16 cellular contexts compared by ENCODE assay signal in genomic region chr1:101190441-101190840, GRCh38. TPM values are rescaled to one million over a fixed set of nuclear protein-coding genes. Genes with fewer than 3 reads are reported as not detected.
A peak's percentile ranks its signal among the peaks of the same experiment; 100 is the strongest.
DNase-seq lines count a peak whose midpoint lies in the region; ATAC-seq and TF ChIP-seq lines count a peak whose summit lies in the region.
"Had no signal": no experiment of that assay in that cellular context is flagged by ENCODE, and none has a peak within 500 bp of the region (broad histone marks: within the 10 kb centered on the region; RNA-seq: fewer than 3 reads in every experiment).

No MANE protein-coding gene starts in this region.

- H3K4me3 Mint-ChIP-seq in mesothelial cell of epicardium: no peak overlapping the region
- H3K4me3 Mint-ChIP-seq: natural killer cell treated with Interleukin-12 subunit alpha and Interleukin-12 subunit beta and Interleukin-15 and Interleukin-18, amount 100 ng/mL, for 72 hours had no signal

- H4K91ac ChIP-seq in IMR-90 (ENCODE audit: insufficient read depth, low read depth, low read length): no peak overlapping the region

- 0 out of 2 replicates have a peak, but pooled peaks have one; percentile 34 for ATAC-seq in IMR-90 (ENCODE audit: low read depth)
- ATAC-seq: natural killer cell treated with Interleukin-12 subunit alpha and Interleukin-12 subunit beta and Interleukin-15 and Interleukin-18, amount 100 ng/mL, for 72 hours; Panc1 had no signal

- H3K79me1 ChIP-seq in IMR-90 (ENCODE audit: low read depth in 1 of 2, low read length in 2 of 2): no peaks in the 10 kb centered on the region

- H3K27me3 Mint-ChIP-seq in mesothelial cell of epicardium (ENCODE audit: low read depth): no peaks in the 10 kb centered on the region

- peak; percentile 52 for DNase-seq in BJ (ENCODE audit: low read depth)
- peak; percentile 68 for DNase-seq in IMR-90
- DNase-seq in fibroblast of gingiva (ENCODE audit: low read depth): peak; percentile 19
- no peak for DNase-seq in mesothelial cell of epicardium (ENCODE audit: low spot score in 2 of 2, unreplicated experiment in 2 of 2)
- DNase-seq in T-helper 2 cell: no peak
- DNase-seq in OCI-M2 (lab: John Stamatoyannopoulos, UW; ENCODE audit: unreplicated experiment): no peak
- no peak for DNase-seq in NCI-H524 (lab: John Stamatoyannopoulos, UW)
- DNase-seq: activated effector memory CD4-positive, alpha-beta T cell treated with anti-CD3 and anti-CD28 coated beads, Interleukin-2, amount 50 U/mL, for 16 hours; MM.1S; NCI-H2029; NCI-H524 treated with DMSO at 0.1 percent for 48 hours had no signal

- H3K36me3 ChIP-seq in BJ (ENCODE audit: control insufficient read depth, insufficient read depth, low read length): no peaks in the 10 kb centered on the region
- no peaks in the 10 kb centered on the region for H3K36me3 ChIP-seq in IMR-90 (ENCODE audit: control insufficient read depth, insufficient read depth, low read length)
- H3K36me3 ChIP-seq: ascending aorta; BLaER1 treated with 17β-estradiol and CSF1 and Interleukin-3, amounts not matched to agents 10 nM and 100 nM had no signal

- H3K9me1 ChIP-seq in IMR-90 (ENCODE audit: insufficient read depth, low read length): peaks cover 7% of the 10 kb centered on the region

- H3K27me3 ChIP-seq in BJ (ENCODE audit: control insufficient read depth, insufficient read depth, low read length) (no peaks in the 10 kb centered on the region), IMR-90 (ENCODE audit: control insufficient read depth, insufficient read depth, low read length) (no peaks in the 10 kb centered on the region)
- H3K27me3 ChIP-seq: ascending aorta; BLaER1 treated with 17β-estradiol and CSF1 and Interleukin-3, amounts not matched to agents 10 nM and 100 nM had no signal

- TF ChIP-seq CTCF in BJ (IDR thresholded peaks at IDR 0.05; ENCODE audit: insufficient read depth, low read depth, low read length) (no peak), IMR-90 (conservative IDR thresholded peaks at IDR 0.05; ENCODE audit: low read depth, low read length) (no peak), mesothelial cell of epicardium (IDR thresholded peaks at IDR 0.05; ENCODE audit: unreplicated experiment) (no peak)

- no peak overlapping the region for H3K27ac ChIP-seq in IMR-90 (ENCODE audit: insufficient read depth, low read length)

- peak overlapping the region; percentile 21 for H2AK5ac ChIP-seq in IMR-90 (ENCODE audit: low read depth, low read length)

- no TSS peak for BruUV-seq in IMR-90 (replicated peaks; lab: Mats Ljungman, UMichigan)

- intact Hi-C loops in IMR-90 (cut with micrococcal nuclease): no loop called here

- H4K20me1 ChIP-seq in IMR-90 (ENCODE audit: insufficient read depth, low read length): no peaks in the 10 kb centered on the region
- H4K20me1 ChIP-seq: BLaER1 treated with 17β-estradiol and CSF1 and Interleukin-3, amounts not matched to agents 10 nM and 100 nM had no signal

- H4K8ac ChIP-seq in IMR-90 (ENCODE audit: low read depth in 2 of 2, low read length in 2 of 2): no peak overlapping the region

- peak overlapping the region; percentile 39; the same call in 1 of the 2 replicates for H2BK20ac ChIP-seq in IMR-90 (ENCODE audit: low read depth, low read length)

- H2AFZ ChIP-seq in IMR-90 (replicated peaks; ENCODE audit: low read length, poor library complexity): peak overlapping the region; percentile 25

- H3K4me1 ChIP-seq in IMR-90 (ENCODE audit: control insufficient read depth, insufficient read depth, low read length): peaks cover 6% of the 10 kb centered on the region

- POLR2A ChIA-PET in BJ (lab: Charles Lee): interaction anchor here (1.2 kb wide), 1 partner anchor 10 kb away, joined by 7 read pairs; no protein-coding TSS in a partner anchor
- POLR2A ChIA-PET in IMR-90 (lab: Charles Lee; ENCODE audit: unreplicated experiment): no interaction called here

- peak overlapping the region; percentile 19; the same call in 1 of the 2 replicates for H3K4ac ChIP-seq in IMR-90 (ENCODE audit: low read depth, low read length)

- H3K56ac ChIP-seq in IMR-90 (ENCODE audit: extremely low read depth, insufficient read depth, low read length): no peak overlapping the region

- H3K4me2 ChIP-seq in IMR-90 (ENCODE audit: low read depth, low read length): no peak overlapping the region

- H3K14ac ChIP-seq in IMR-90 (replicated peaks; ENCODE audit: low read depth, low read length): no peak overlapping the region; the same call in 1 of the 2 replicates

- H3K23ac ChIP-seq in IMR-90 (ENCODE audit: low read depth, low read length): no peak overlapping the region

- H3K4me1 Mint-ChIP-seq in mesothelial cell of epicardium: peaks cover 18% of the 10 kb centered on the region

- dilution Hi-C loops in IMR-90 (cut with HindIII; ENCODE audit: low sequenced_read_pairs, unreplicated experiment): no loop called here

- CTCF ChIA-PET in BJ (lab: Yijun Ruan, JAX): interaction anchor here (1.1 to 1.4 kb wide), 2 partner anchors 8 to 9 kb away, joined by 4 to 5 read pairs; no protein-coding TSS in a partner anchor
- CTCF ChIA-PET in IMR-90 (lab: Yijun Ruan, JAX): no interaction called here

- H3K4me3 ChIP-seq in BJ (ENCODE audit: low read depth, low read length) (no peak overlapping the region), IMR-90 (ENCODE audit: insufficient read depth, low read depth, low read length) (no peak overlapping the region)
- H3K4me3 ChIP-seq: ascending aorta; BLaER1 treated with 17β-estradiol and CSF1 and Interleukin-3, amounts not matched to agents 10 nM and 100 nM had no signal

- in situ Hi-C loops in IMR-90 (cut with MboI; ENCODE audit: low sequenced_read_pairs): no loop called here

- no peak for TF ChIP-seq RAD21 in IMR-90 (IDR thresholded peaks at IDR 0.05; ENCODE audit: low read length)

- H3K9me3 ChIP-seq in IMR-90 (ENCODE audit: control insufficient read depth, insufficient read depth, low read length): no peaks in the 10 kb centered on the region
- H3K9me3 ChIP-seq: ascending aorta; BLaER1 treated with 17β-estradiol and CSF1 and Interleukin-3, amounts not matched to agents 10 nM and 100 nM had no signal

- H2BK15ac ChIP-seq in IMR-90 (ENCODE audit: low read depth, low read length): peak overlapping the region; percentile 72; the same call in 1 of the 3 replicates

- H3K9ac ChIP-seq in IMR-90 (ENCODE audit: low read depth, low read length): no peak overlapping the region
- H3K9ac ChIP-seq: BLaER1 treated with 17β-estradiol and CSF1 and Interleukin-3, amounts not matched to agents 10 nM and 100 nM had no signal

- H2BK120ac ChIP-seq in IMR-90 (ENCODE audit: low read depth, low read length): 0 out of 2 replicates have a peak overlapping the region, but pooled peaks have one; percentile 38

- H3K36me3 Mint-ChIP-seq in mesothelial cell of epicardium: no peaks in the 10 kb centered on the region
- H3K36me3 Mint-ChIP-seq: natural killer cell treated with Interleukin-12 subunit alpha and Interleukin-12 subunit beta and Interleukin-15 and Interleukin-18, amount 100 ng/mL, for 72 hours had no signal

- peaks cover 3% of the 10 kb centered on the region for H3K9me3 Mint-ChIP-seq in mesothelial cell of epicardium
- H3K9me3 Mint-ChIP-seq: natural killer cell treated with Interleukin-12 subunit alpha and Interleukin-12 subunit beta and Interleukin-15 and Interleukin-18, amount 100 ng/mL, for 72 hours had no signal

- 100% methylated on average over 1 of the region's 4 CpGs; no CpG with 5 or more reads in 1 of the 2 experiments for WGBS in IMR-90 (ENCODE audit: extremely low coverage in 2 of 2, insufficient read length in 1 of 2), 2 experiments

- no peak overlapping the region for H3K18ac ChIP-seq in IMR-90 (ENCODE audit: low read depth, low read length)

- H3K27ac Mint-ChIP-seq in mesothelial cell of epicardium: peak overlapping the region; percentile 72

- no peak for TF ChIP-seq POLR2A in IMR-90 (IDR thresholded peaks at IDR 0.05; ENCODE audit: low read depth, low read length)

- H2AK9ac ChIP-seq in IMR-90 (replicated peaks; ENCODE audit: low read depth, low read length, poor library complexity): no peak overlapping the region

- no peak overlapping the region for H2BK5ac ChIP-seq in IMR-90 (ENCODE audit: low read depth, low read length, poor library complexity, severe bottlenecking)

- H4K5ac ChIP-seq in IMR-90 (ENCODE audit: low read depth, low read length): no peak overlapping the region

TF ChIP-seq in IMR-90, 13 proteins besides CTCF, POLR2A, EP300 and RAD21:
- no peak for TF ChIP-seq MAZ (IDR thresholded peaks at IDR 0.05; ENCODE audit: borderline replicate concordance, low read depth, low read length)
- no peak for TF ChIP-seq CEBPB (IDR thresholded peaks at IDR 0.05; ENCODE audit: low read depth, low read length)
- no peak for TF ChIP-seq MAFK (IDR thresholded peaks at IDR 0.05; ENCODE audit: low read depth, low read length)
TF ChIP-seq in IMR-90: peak in this region for 0.

RNA-seq across cellular contexts. Expression of gene S1PR1, which starts 46.4 kb away (rescaled TPM):
- 11.8 and 12.2 TPM in 2 replicates for polyA plus RNA-seq in BJ (2011; rRNA removed)
- polyA minus RNA-seq in BJ (2011; rRNA and poly(A)+ RNA removed): 9.2 and 14.4 TPM in 2 replicates
- 12.5 and 12.9 TPM in 2 replicates for total RNA-seq in IMR-90 (2012; rRNA removed)
- polyA plus RNA-seq in IMR-90 (2012; rRNA removed): 14.1 and 15.6 TPM in 2 replicates
- polyA plus RNA-seq in IMR-90 (2012; cell fraction: cytosol; rRNA removed): 6.3 and 10.1 TPM in 2 replicates
- 6.1 TPM in 2 replicates for polyA plus RNA-seq in IMR-90 (2012; cell fraction: nucleus; rRNA removed; ENCODE audit: low replicate concordance)
- 21.5 to 25.5 TPM (median 23.5 TPM) in 3 replicates for total RNA-seq in mesothelial cell of epicardium
- total RNA-seq: HT-29 had no signal

Comparison
In these comparisons a context has a peak if more than half of its experiments do, and no peak if none do; other contexts are left out.
1. DNase-seq: peak in BJ (single experiment), IMR-90 (single experiment) and fibroblast of gingiva (single experiment); none in mesothelial cell of epicardium (0 of 2), T-helper 2 cell (0 of 5), OCI-M2 (single experiment) and NCI-H524 (0 of 2).